Comparison of ENCODE assay signal across 8 cellular contexts in genomic region chr9:137276757-137277328, GRCh38. TPM values are rescaled to one million over a fixed set of nuclear protein-coding genes. Genes with fewer than 3 reads are reported as not detected.
DNase-seq lines count a peak whose midpoint lies in the region; ATAC-seq and TF ChIP-seq lines count a peak whose summit lies in the region.

No MANE protein-coding gene starts in this region.

- intact Hi-C loops in right lobe of liver (cut with DNase I) (no loop called here), transverse colon (cut with DNase I; ENCODE audit: low total_unique reads) (no loop called here)

- H3K27ac ChIP-seq in cingulate gyrus (ENCODE audit: low read depth, low read length) (peak overlapping the region; percentile 54), right lobe of liver (peak overlapping the region; percentile 70 to 95 (median 74)), transverse colon (peak overlapping the region; percentile 86 to 95 (median 90))

- H3K9me3 ChIP-seq in right lobe of liver (no peaks in the 10 kb centered on the region), transverse colon (no peaks in the 10 kb centered on the region)

- in situ Hi-C loops in transverse colon (cut with MboI; ENCODE audit: low pct_ligation_motif_present in 1 of 4, low pct_unique_long_range_greater_than_20kb in 1 of 4, low sequenced_read_pairs in 3 of 4) = loop anchor here in 2 of 4 donors (25.0 kb wide), 1 partner anchor 135 kb away; the partner anchor contains the start of genes EXD3 (in 2 of the 2) and NOXA1 (in 2 of the 2)

- TF ChIP-seq POLR2A in right lobe of liver (IDR thresholded peaks at IDR 0.05) (no peak), transverse colon (IDR thresholded peaks at IDR 0.05) (no peak)

- H3K4me3 ChIP-seq in right lobe of liver = peak overlapping the region; percentile 39 to 57 (median 49)
- H3K4me3 ChIP-seq in transverse colon = peak overlapping the region in 3 of 4 donors; percentile 49 to 74 (median 62)

- peak; percentile 80 for DNase-seq in GM03348 (ENCODE audit: low spot score)
- DNase-seq in NOMO-1 treated with DMSO at 0.1 percent for 48 hours (lab: John Stamatoyannopoulos, UW; ENCODE audit: unreplicated experiment) = peak; percentile 76
- peak; percentile 75 to 77 (median 76) for DNase-seq in right lobe of liver
- peak; percentile 79 for DNase-seq in transverse colon
- no peak for DNase-seq in AG20443 (ENCODE audit: low spot score)
- DNase-seq in activated CD4-positive, alpha-beta T cell treated with anti-CD3 and anti-CD28 coated beads, Interleukin-2, amount 50 U/mL, for 1 hour = no peak

- H3K27me3 ChIP-seq in right lobe of liver = no peaks in the 10 kb centered on the region
- peaks cover 9% of the 10 kb centered on the region for H3K27me3 ChIP-seq in transverse colon

- 16% methylated on average over 12 of the region's 17 CpGs for WGBS in right lobe of liver (ENCODE audit: insufficient coverage, low coverage, low lambda C conversion rate, missing lambda C conversion rate)
- WGBS in transverse colon (ENCODE audit: low coverage in 1 of 2), 2 donors = 3 to 15% methylated on average over 8 to 17 of the region's 17 CpGs

- H3K36me3 ChIP-seq in right lobe of liver = peaks cover 0 to 10% (median 0%) of the 10 kb centered on the region in 4 donors
- H3K36me3 ChIP-seq in transverse colon = peaks cover 0 to 15% (median 5%) of the 10 kb centered on the region in 4 donors

- no peak for TF ChIP-seq EP300 in transverse colon (IDR thresholded peaks at IDR 0.05; ENCODE audit: low read depth)

- peaks cover 0 to 5% (median 0%) of the 10 kb centered on the region in 4 donors for H3K4me1 ChIP-seq in right lobe of liver
- peaks cover 13 to 53% (median 30%) of the 10 kb centered on the region in 4 donors for H3K4me1 ChIP-seq in transverse colon

- peak; percentile 38 to 62 (median 46) for ATAC-seq in right lobe of liver
- ATAC-seq in HG03045 (IDR thresholded peaks at IDR 0.05; ENCODE audit: unreplicated experiment) = no peak

- TF ChIP-seq CTCF in right lobe of liver (IDR thresholded peaks at IDR 0.05) (no peak), transverse colon (IDR thresholded peaks at IDR 0.05) (no peak)

RNA-seq across cellular contexts. Expression of gene TOR4A, which starts 0.7 kb away (rescaled TPM):
- total RNA-seq in right lobe of liver (1 to 10 TPM; 2.2 to 4.9 (median 3.7) TPM), transverse colon (100 to 1,000 TPM in 1 of 4 donors, 10 to 100 TPM in 3; 49.2 to 121 (median 71.7) TPM)

RNA-seq across cellular contexts. Expression of gene NELFB, which starts 21.7 kb away (rescaled TPM):
- total RNA-seq in right lobe of liver = 10 to 100 TPM; 15.6 to 21.6 (median 20.1) TPM
- total RNA-seq in transverse colon = 10 to 100 TPM; 28.1 to 90.5 (median 53.9) TPM

RNA-seq across cellular contexts. Expression of gene NRARP, which starts 25.2 kb away (rescaled TPM):
- 1 to 10 TPM in 3 of 6 experiments, under 1 TPM in 3; 0.57 to 2.3 (median 0.98) TPM for total RNA-seq in right lobe of liver
- total RNA-seq in transverse colon = 100 to 1,000 TPM in 3 of 4 donors, 10 to 100 TPM in 1; 92.0 to 343 (median 134) TPM

RNA-seq across cellular contexts. Expression of gene STPG3, which starts 25.8 kb away (rescaled TPM):
- total RNA-seq in right lobe of liver (not detected), transverse colon (not detected)

RNA-seq across cellular contexts. Expression of gene TUBB4B, which starts 35.8 kb away (rescaled TPM):
- total RNA-seq in right lobe of liver (100 to 1,000 TPM in 5 of 6 experiments, 10 to 100 TPM in 1; 88.4 to 274 (median 124) TPM), transverse colon (100 to 1,000 TPM; 223 to 390 (median 348) TPM)

Comparison
In these comparisons a context has a peak if more than half of its experiments do, and no peak if none do; other contexts are left out.
1. DNase-seq: peak in GM03348 (single experiment), NOMO-1 treated with DMSO at 0.1 percent for 48 hours (single experiment), right lobe of liver (3 of 3) and transverse colon (single experiment); none in AG20443 (single experiment) and activated CD4-positive, alpha-beta T cell treated with anti-CD3 and anti-CD28 coated beads, Interleukin-2, amount 50 U/mL, for 1 hour (single experiment).
2. RNA of gene TOR4A, which starts 0.7 kb away (total RNA-seq): 49.2 to 121 TPM in transverse colon; 2.2 to 4.9 TPM in right lobe of liver; every median in the first group is over 4 times any median in the second.
3. RNA of gene NRARP, which starts 25.2 kb away (total RNA-seq): 92.0 to 343 TPM in transverse colon; 0.57 to 2.3 TPM in right lobe of liver; every median in the first group is over 10 times any median in the second.
4. Peak in every context shown above with its lines, with median percentiles within 50 percentile points of each other: H3K27ac ChIP-seq.